Comparison of ENCODE assay signal across 8 cellular contexts in genomic region chr1:151282883-151283725, GRCh38. TPM values are rescaled to one million over a fixed set of nuclear protein-coding genes. Genes with fewer than 3 reads are reported as not detected.
DNase-seq lines count a peak whose midpoint lies in the region; ATAC-seq, FAIRE-seq and TF ChIP-seq lines count a peak whose summit lies in the region.

No MANE protein-coding gene starts in this region.

- H3K4me1 Mint-ChIP-seq in stimulated activated naive B cell treated with anti-CD40 and anti-IgM and Interleukin-4, amounts not matched to agents 10 μg/mL and 1 μg/mL and 100 μg/mL, for 72 hours, result peaks cover 29 to 51% of the 10 kb centered on the region in 2 donors

- DNase-seq in SJCRH30 (peak; percentile 30 to 50), T47D (ENCODE audit: low read depth in 1 of 2, low spot score in 1 of 2) (peak; percentile 52 to 53), kidney (peak; percentile 85), putamen (ENCODE audit: low spot score) (no peak)
- peak; percentile 34 for DNase-seq in stimulated activated naive B cell treated with anti-CD40 and anti-IgM and Interleukin-4, amounts not matched to agents 10 μg/mL and 1 μg/mL and 100 μg/mL, for 72 hours

- peak overlapping the region; percentile 99 for H3K27ac Mint-ChIP-seq in stimulated activated naive B cell treated with anti-CD40 and anti-IgM and Interleukin-4, amounts not matched to agents 10 μg/mL and 1 μg/mL and 100 μg/mL, for 72 hours

- peaks cover 0 to 2% of the 10 kb centered on the region in 2 donors for H3K9me3 Mint-ChIP-seq in stimulated activated naive B cell treated with anti-CD40 and anti-IgM and Interleukin-4, amounts not matched to agents 10 μg/mL and 1 μg/mL and 100 μg/mL, for 72 hours

- H3K36me3 ChIP-seq in SJCRH30 (peaks cover 10% of the 10 kb centered on the region; the same call in 1 of the 2 replicates), kidney (ENCODE audit: control insufficient read depth in 1 of 2, insufficient read depth in 2 of 2, low read length in 2 of 2) (peaks cover 11 to 23% of the 10 kb centered on the region in 2 donors)

- no peaks in the 10 kb centered on the region for H3K9me3 ChIP-seq in SJCRH30 (replicated peaks)
- no peaks in the 10 kb centered on the region for H3K9me3 ChIP-seq in kidney (ENCODE audit: control insufficient read depth in 1 of 2, low read length in 2 of 2)

- ATAC-seq in GM21381 (IDR thresholded peaks at IDR 0.05; ENCODE audit: unreplicated experiment), result peak; percentile 0
- ATAC-seq in stimulated activated naive B cell treated with anti-CD40 and anti-IgM and Interleukin-4, amounts not matched to agents 10 μg/mL and 1 μg/mL and 100 μg/mL, for 72 hours (replicated peaks), result peak in 1 of 2 donors; percentile 6
- ATAC-seq in GM21825 (IDR thresholded peaks at IDR 0.05; ENCODE audit: unreplicated experiment), result no peak

- H3K4me3 ChIP-seq in SJCRH30, result peak overlapping the region; percentile 68
- H3K4me3 ChIP-seq in kidney (ENCODE audit: low read length in 2 of 2), result peak overlapping the region; percentile 79 to 97

- intact Hi-C loops in kidney (cut with DNase I), result no loop called here

- peaks cover 26 to 38% of the 10 kb centered on the region in 2 donors for H3K36me3 Mint-ChIP-seq in stimulated activated naive B cell treated with anti-CD40 and anti-IgM and Interleukin-4, amounts not matched to agents 10 μg/mL and 1 μg/mL and 100 μg/mL, for 72 hours

- H3K4me1 ChIP-seq in SJCRH30 (no peaks in the 10 kb centered on the region), kidney (ENCODE audit: control insufficient read depth in 1 of 2, insufficient read depth in 1 of 2, low read depth in 1 of 2, low read length in 2 of 2) (peaks cover 0 to 15% of the 10 kb centered on the region in 2 donors)

- H3K27me3 Mint-ChIP-seq in stimulated activated naive B cell treated with anti-CD40 and anti-IgM and Interleukin-4, amounts not matched to agents 10 μg/mL and 1 μg/mL and 100 μg/mL, for 72 hours, result no peaks in the 10 kb centered on the region

- H3K27me3 ChIP-seq in SJCRH30, result no peaks in the 10 kb centered on the region

- in situ Hi-C loops in T47D (cut with HindIII; ENCODE audit: low pct_unique_long_range_greater_than_20kb, low sequenced_read_pairs), result no loop called here

- FAIRE-seq in kidney (lab: Jason Lieb, UNC), result no peak

- H3K9ac ChIP-seq in kidney (ENCODE audit: low read length in 2 of 2), result peak overlapping the region; percentile 86 to 98

- H3K27ac ChIP-seq in C4-2B (peak overlapping the region; percentile 90), SJCRH30 (peak overlapping the region; percentile 92), kidney (ENCODE audit: low read depth in 2 of 2, low read length in 2 of 2) (peak overlapping the region; percentile 98 to 100)

- H3K4me3 Mint-ChIP-seq in stimulated activated naive B cell treated with anti-CD40 and anti-IgM and Interleukin-4, amounts not matched to agents 10 μg/mL and 1 μg/mL and 100 μg/mL, for 72 hours, result peak overlapping the region; percentile 91 to 98

- TF ChIP-seq CTCF in C4-2B (conservative IDR thresholded peaks at IDR 0.05) (no peak), kidney (IDR thresholded peaks at IDR 0.05; ENCODE audit: borderline replicate concordance, extremely low read depth, insufficient read depth) (no peak)

RNA-seq across cellular contexts. Expression of gene ZNF687, which starts 1.0 kb away (rescaled TPM):
- total RNA-seq in SJCRH30 (2014; rRNA removed; shearing (Covaris generic)), result 16.1 and 17.6 TPM in 2 replicates
- total RNA-seq in kidney, result 30.3 TPM
- polyA plus RNA-seq in kidney (ENCODE audit: insufficient read depth, low read depth, low replicate concordance), result 8.5 TPM

RNA-seq across cellular contexts. Expression of gene PSMD4, which starts 28.6 kb away (rescaled TPM):
- 130 and 132 TPM in 2 replicates for total RNA-seq in SJCRH30 (2014; rRNA removed; shearing (Covaris generic))
- total RNA-seq in kidney, result 123 TPM
- polyA plus RNA-seq in kidney (ENCODE audit: insufficient read depth, low read depth, low replicate concordance), result 178 TPM

RNA-seq across cellular contexts. Expression of gene PI4KB, which starts 44.1 kb away (rescaled TPM):
- 29.4 and 32.3 TPM in 2 replicates for total RNA-seq in SJCRH30 (2014; rRNA removed; shearing (Covaris generic))
- 60.9 TPM for total RNA-seq in kidney
- polyA plus RNA-seq in kidney (ENCODE audit: insufficient read depth, low read depth, low replicate concordance), result 43.5 TPM
